ENCODE assay signal across 19 cellular contexts in the genomic region with DNA sequence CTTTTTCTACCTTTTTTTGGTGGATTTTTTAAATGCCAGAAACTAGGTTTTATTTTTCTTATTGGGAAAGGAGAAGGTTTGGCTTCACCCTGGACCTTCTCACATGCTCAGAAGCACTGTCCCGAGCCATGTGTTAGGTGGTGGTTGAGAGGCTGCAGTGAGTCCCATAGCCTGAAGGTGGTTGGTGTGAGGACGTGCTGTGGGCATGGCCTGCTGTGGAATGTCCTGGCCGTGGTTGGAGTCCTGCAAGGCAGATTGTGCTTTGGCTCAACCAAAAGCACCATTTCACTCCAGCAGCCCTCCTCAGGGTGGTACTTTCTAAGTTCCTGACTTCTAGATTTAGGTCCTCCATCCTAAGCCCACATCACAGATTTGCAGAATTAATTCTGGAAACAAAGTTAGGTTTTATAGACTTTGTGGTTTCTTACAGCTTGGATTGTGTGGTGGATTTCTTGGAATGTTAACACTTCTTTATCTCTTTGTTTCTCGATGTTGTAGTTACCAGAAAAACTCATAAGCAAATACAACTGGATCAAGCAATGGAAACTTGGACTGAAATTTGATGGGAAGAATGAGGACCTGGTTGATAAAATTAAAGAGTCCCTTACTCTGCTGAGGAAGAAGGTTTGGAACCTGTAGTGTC. TPM values are rescaled to one million over a fixed set of nuclear protein-coding genes. Genes with fewer than 3 reads are reported as not detected.
A peak's percentile ranks its signal among the peaks of the same experiment; 100 is the strongest.
DNase-seq lines count a peak whose midpoint lies in the region; ATAC-seq and TF ChIP-seq lines count a peak whose summit lies in the region.
"Had no signal": no experiment of that assay in that cellular context is flagged by ENCODE, and none has a peak within 500 bp of the region (broad histone marks: within the 10 kb centered on the region; RNA-seq: fewer than 3 reads in every experiment).

No MANE protein-coding gene starts in this region.

- no peak overlapping the region for H3K4me3 ChIP-seq in esophagus (ENCODE audit: low read depth in 1 of 2, low read length in 2 of 2)
- H3K4me3 ChIP-seq in CD4-positive, alpha-beta memory T cell (ENCODE audit: low read length in 2 of 2): no peak overlapping the region
- H3K4me3 ChIP-seq: ovary had no signal

- intact Hi-C loops in CD4-positive, alpha-beta memory T cell (cut with micrococcal nuclease): no loop called here

- CTCF ChIA-PET in CD4-positive, alpha-beta memory T cell (lab: Charles Lee; ENCODE audit: partially characterized antibody): interaction anchor here (0.6 to 9.2 kb wide), 8 partner anchors 12 to 316 kb away, joined by 3 to 114 read pairs (median 20); no protein-coding TSS in a partner anchor

- TF ChIP-seq CTCF in C4-2B (conservative IDR thresholded peaks at IDR 0.05) (no peak), neural crest cell (conservative IDR thresholded peaks at IDR 0.05) (peak; percentile 14)

- H3K27ac ChIP-seq in C4-2B (peak overlapping the region; percentile 17; the same call in 1 of the 2 replicates), esophagus (ENCODE audit: low read depth in 2 of 2, low read length in 1 of 2) (peak overlapping the region; percentile 60 to 65)
- H3K27ac ChIP-seq in CD4-positive, alpha-beta memory T cell (ENCODE audit: low read depth, low read length): no peak overlapping the region
- H3K27ac ChIP-seq: HL-60, ovary had no signal

- H3K27me3 ChIP-seq in esophagus (ENCODE audit: control insufficient read depth in 1 of 2, insufficient read depth in 2 of 2, low read length in 2 of 2): no peaks in the 10 kb centered on the region
- H3K27me3 ChIP-seq in CD4-positive, alpha-beta memory T cell (ENCODE audit: insufficient read depth, low read length): no peaks in the 10 kb centered on the region
- H3K27me3 ChIP-seq: ovary had no signal

- peak; percentile 24 for DNase-seq in NCI-H226
- no peak for DNase-seq in neural crest cell (ENCODE audit: low read depth, low spot score)
- DNase-seq in NCI-H1048 (lab: John Stamatoyannopoulos, UW): no peak
- no peak for DNase-seq in stimulated activated CD4-positive, alpha-beta T cell treated with anti-CD3 and anti-CD28 coated beads, Interleukin-4, amount 100 ng/mL, for 4 hours
- no peak for DNase-seq in CD4-positive, alpha-beta memory T cell
- DNase-seq: activated CD4-positive, alpha-beta T cell treated with anti-CD3 and anti-CD28 coated beads, Interleukin-2, amount 50 U/mL, for 4 hours; activated naive CD8-positive, alpha-beta T cell treated with anti-CD3 and anti-CD28 coated beads, Interleukin-2, amount 50 U/mL, for 24 hours; activated T-cell treated with anti-CD3 and anti-CD28 coated beads, Interleukin-2, amount 50 U/mL, for 72 hours; DMS79; NCI-H1694 treated with DMSO at 0.1 percent for 48 hours; NCI-H748 treated with DMSO at 0.1 percent for 48 hours; ovary; stimulated activated CD4-positive, alpha-beta T cell treated with anti-CD3 and anti-CD28 coated beads, Interleukin-15, amount 100 ng/mL, for 24 hours had no signal

- no peaks in the 10 kb centered on the region for H3K9me3 Mint-ChIP-seq in neural crest cell
- H3K9me3 Mint-ChIP-seq in CD4-positive, alpha-beta memory T cell: peaks cover 0 to 5% (median 0%) of the 10 kb centered on the region in 8 donors
- H3K9me3 Mint-ChIP-seq: activated T-cell treated with anti-CD3 and anti-CD28 coated beads, Interleukin-2, amount 50 U/mL, for 72 hours had no signal

- H3K27me3 Mint-ChIP-seq in neural crest cell (ENCODE audit: low read depth): no peaks in the 10 kb centered on the region
- H3K27me3 Mint-ChIP-seq in CD4-positive, alpha-beta memory T cell: no peaks in the 10 kb centered on the region
- H3K27me3 Mint-ChIP-seq: activated naive CD8-positive, alpha-beta T cell treated with anti-CD3 and anti-CD28 coated beads, Interleukin-2, amount 50 U/mL, for 24 hours; B cell; dendritic cell treated with granulocyte-macrophage colony-stimulating factor and Interleukin-4, amounts not matched to agents 40 ng/mL and 50 ng/mL, for 4 days had no signal

- H3K9me3 ChIP-seq in esophagus (ENCODE audit: control insufficient read depth in 2 of 2, insufficient read depth in 1 of 2, low read depth in 1 of 2, low read length in 1 of 2): peaks cover 3 to 5% of the 10 kb centered on the region in 2 donors
- H3K9me3 ChIP-seq in CD4-positive, alpha-beta memory T cell (ENCODE audit: control insufficient read depth in 1 of 2, low read length in 2 of 2): peaks cover 0 to 4% of the 10 kb centered on the region in 2 donors

- H3K4me3 Mint-ChIP-seq in neural crest cell: no peak overlapping the region
- H3K4me3 Mint-ChIP-seq in CD4-positive, alpha-beta memory T cell: no peak overlapping the region
- H3K4me3 Mint-ChIP-seq: activated naive CD8-positive, alpha-beta T cell treated with anti-CD3 and anti-CD28 coated beads, Interleukin-2, amount 50 U/mL, for 24 hours; activated T-cell treated with anti-CD3 and anti-CD28 coated beads, Interleukin-2, amount 50 U/mL, for 72 hours; B cell; dendritic cell treated with granulocyte-macrophage colony-stimulating factor and Interleukin-4, amounts not matched to agents 40 ng/mL and 50 ng/mL, for 4 days had no signal

- POLR2A ChIA-PET in CD4-positive, alpha-beta memory T cell (lab: Charles Lee; ENCODE audit: partially characterized antibody): interaction anchor here (2.1 kb wide), 1 partner anchor 12 kb away, joined by 8 read pairs; no protein-coding TSS in a partner anchor

- peaks cover 15 to 18% of the 10 kb centered on the region in 2 donors for H3K36me3 ChIP-seq in esophagus (ENCODE audit: control insufficient read depth in 2 of 2, insufficient read depth in 2 of 2, low read length in 1 of 2)
- H3K36me3 ChIP-seq in CD4-positive, alpha-beta memory T cell (ENCODE audit: insufficient read depth, low read length): peaks cover 56% of the 10 kb centered on the region
- H3K36me3 ChIP-seq: ovary had no signal

- peaks cover 0 to 3% of the 10 kb centered on the region in 2 donors for H3K4me1 ChIP-seq in esophagus (ENCODE audit: control insufficient read depth in 2 of 2, insufficient read depth in 2 of 2, low read length in 1 of 2)
- peaks cover 7% of the 10 kb centered on the region for H3K4me1 ChIP-seq in CD4-positive, alpha-beta memory T cell (ENCODE audit: insufficient read depth, low read length)

- peaks cover 27% of the 10 kb centered on the region for H3K36me3 Mint-ChIP-seq in neural crest cell (ENCODE audit: low read depth)
- peaks cover 57 to 80% of the 10 kb centered on the region in 2 donors for H3K36me3 Mint-ChIP-seq in CD4-positive, alpha-beta memory T cell

- ATAC-seq in GM18517 (IDR thresholded peaks at IDR 0.05; ENCODE audit: unreplicated experiment): no peak
- ATAC-seq: activated naive CD8-positive, alpha-beta T cell treated with anti-CD3 and anti-CD28 coated beads, Interleukin-2, amount 50 U/mL, for 24 hours; activated T-cell treated with anti-CD3 and anti-CD28 coated beads, Interleukin-2, amount 50 U/mL, for 72 hours had no signal

- peaks cover 9% of the 10 kb centered on the region for H3K4me1 Mint-ChIP-seq in neural crest cell
- H3K4me1 Mint-ChIP-seq in CD4-positive, alpha-beta memory T cell: peaks cover 7 to 12% (median 11%) of the 10 kb centered on the region in 4 donors

- no peak overlapping the region for H3K27ac Mint-ChIP-seq in neural crest cell (ENCODE audit: unreplicated experiment)
- peak overlapping the region in 3 of 7 donors; percentile 13 to 48 (median 25) for H3K27ac Mint-ChIP-seq in CD4-positive, alpha-beta memory T cell
- H3K27ac Mint-ChIP-seq: activated naive CD8-positive, alpha-beta T cell treated with anti-CD3 and anti-CD28 coated beads, Interleukin-2, amount 50 U/mL, for 24 hours; activated T-cell treated with anti-CD3 and anti-CD28 coated beads, Interleukin-2, amount 50 U/mL, for 72 hours; B cell; dendritic cell treated with granulocyte-macrophage colony-stimulating factor and Interleukin-4, amounts not matched to agents 40 ng/mL and 50 ng/mL, for 4 days had no signal

- 37 to 47% methylated on average over 4 of the region's 4 CpGs for WGBS in esophagus, 2 donors

RNA-seq across cellular contexts. Expression of gene OTULIN, which starts 22.6 kb away (rescaled TPM):
- 1 to 10 TPM; 5.7 to 6.2 TPM for polyA plus RNA-seq in esophagus
- total RNA-seq in neural crest cell: 33.7 and 37.4 TPM in 2 replicates
- 10 to 100 TPM; 59.4 to 69.0 TPM for total RNA-seq in CD4-positive, alpha-beta memory T cell
- 10 to 100 TPM; 12.1 to 20.4 TPM for polyA plus RNA-seq in CD4-positive, alpha-beta memory T cell
